In the genomic region with DNA sequence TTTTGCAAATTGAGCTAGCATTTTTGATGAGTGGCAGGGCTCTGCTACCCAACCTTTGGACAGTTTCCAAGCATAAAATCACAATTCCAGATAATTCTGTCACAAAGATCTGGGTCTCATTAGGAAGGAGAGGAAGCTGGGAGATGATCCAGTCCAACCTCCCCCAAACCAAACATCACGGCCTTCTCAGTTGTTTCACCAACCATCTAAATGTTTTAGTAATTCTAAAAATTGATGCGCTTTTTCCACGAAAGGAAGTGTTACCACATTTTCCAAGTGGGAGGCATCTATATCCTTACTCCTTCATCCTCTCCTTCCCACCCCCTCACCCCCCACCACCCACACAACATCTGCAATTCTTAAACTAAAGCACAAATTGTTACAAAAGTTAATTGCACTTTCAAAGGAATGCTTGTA, we compare ENCODE assay signal across 18 cellular contexts.
A peak's percentile ranks its signal among the peaks of the same experiment; 100 is the strongest.
DNase-seq lines count a peak whose midpoint lies in the region; ATAC-seq, FAIRE-seq and TF ChIP-seq lines count a peak whose summit lies in the region.
"Had no signal": no experiment of that assay in that cellular context is flagged by ENCODE, and none has a peak within 500 bp of the region (broad histone marks: within the 10 kb centered on the region; RNA-seq: fewer than 3 reads in every experiment).

No MANE protein-coding gene starts in this region.

- no peaks in the 10 kb centered on the region for H3K36me3 Mint-ChIP-seq in type B pancreatic cell
- H3K36me3 Mint-ChIP-seq: memory B cell had no signal

- peak overlapping the region; percentile 46 for H3K4me3 Mint-ChIP-seq in type B pancreatic cell
- H3K4me3 Mint-ChIP-seq in stimulated activated naive CD8-positive, alpha-beta T cell treated with anti-CD3 and anti-CD28 coated beads, Interleukin-15, amount 100 ng/mL, for 72 hours: no peak overlapping the region
- H3K4me3 Mint-ChIP-seq: activated B cell treated with CpG ODN at 0.5 μM for 24 hours, memory B cell had no signal

- H3K4me1 ChIP-seq in mucosa of rectum (ENCODE audit: control insufficient read depth in 2 of 2, insufficient read depth in 2 of 2, low read length in 2 of 2): peaks cover 32 to 41% of the 10 kb centered on the region in 2 donors

- H3K27me3 ChIP-seq in brain microvascular endothelial cell (replicated peaks) (no peaks in the 10 kb centered on the region), mucosa of rectum (ENCODE audit: control insufficient read depth in 2 of 2, insufficient read depth in 2 of 2, low read length in 2 of 2) (no peaks in the 10 kb centered on the region)
- H3K27me3 ChIP-seq: adrenal gland, ovary had no signal

- H3K4me3 ChIP-seq in brain microvascular endothelial cell (ENCODE audit: low read depth, low read length) (no peak overlapping the region), mucosa of rectum (ENCODE audit: low read length in 2 of 2) (no peak overlapping the region)
- H3K4me3 ChIP-seq: adrenal gland, ovary had no signal

- H3K27me3 Mint-ChIP-seq in type B pancreatic cell: no peaks in the 10 kb centered on the region
- peaks cover 42% of the 10 kb centered on the region for H3K27me3 Mint-ChIP-seq in stimulated activated naive CD8-positive, alpha-beta T cell treated with anti-CD3 and anti-CD28 coated beads, Interleukin-15, amount 100 ng/mL, for 72 hours

- H3K9ac ChIP-seq in mucosa of rectum (ENCODE audit: low read depth in 1 of 2, low read length in 2 of 2): peak overlapping the region in 1 of 2 donors; percentile 55

- peaks cover 51% of the 10 kb centered on the region for H3K4me1 Mint-ChIP-seq in type B pancreatic cell (ENCODE audit: unreplicated experiment)
- peaks cover 9% of the 10 kb centered on the region for H3K4me1 Mint-ChIP-seq in stimulated activated naive CD8-positive, alpha-beta T cell treated with anti-CD3 and anti-CD28 coated beads, Interleukin-15, amount 100 ng/mL, for 72 hours
- H3K4me1 Mint-ChIP-seq: activated B cell treated with CpG ODN at 0.5 μM for 24 hours, memory B cell had no signal

- no peak for FAIRE-seq in GM12892 (lab: Jason Lieb, UNC)

- TF ChIP-seq POLR2A in GM12892 (IDR thresholded peaks at IDR 0.05; ENCODE audit: low read depth, low read length): no peak

- H3K27ac Mint-ChIP-seq in type B pancreatic cell: peak overlapping the region; percentile 22
- no peak overlapping the region for H3K27ac Mint-ChIP-seq in stimulated activated naive CD8-positive, alpha-beta T cell treated with anti-CD3 and anti-CD28 coated beads, Interleukin-15, amount 100 ng/mL, for 72 hours
- H3K27ac Mint-ChIP-seq: activated B cell treated with CpG ODN at 0.5 μM for 24 hours, memory B cell had no signal

- no peaks in the 10 kb centered on the region for H3K9me3 ChIP-seq in mucosa of rectum (ENCODE audit: control insufficient read depth in 2 of 2, low read length in 2 of 2)
- H3K9me3 ChIP-seq: adrenal gland, ovary had no signal

- TF ChIP-seq CTCF in brain microvascular endothelial cell (IDR thresholded peaks at IDR 0.05; ENCODE audit: low read depth, low read length, missing control alignments) (no peak), type B pancreatic cell (conservative IDR thresholded peaks at IDR 0.05) (no peak)

- H3K9me3 Mint-ChIP-seq in type B pancreatic cell: no peaks in the 10 kb centered on the region
- H3K9me3 Mint-ChIP-seq in stimulated activated naive CD8-positive, alpha-beta T cell treated with anti-CD3 and anti-CD28 coated beads, Interleukin-15, amount 100 ng/mL, for 72 hours: no peaks in the 10 kb centered on the region
- H3K9me3 Mint-ChIP-seq: activated B cell treated with CpG ODN at 0.5 μM for 24 hours had no signal

- H3K27ac ChIP-seq in brain microvascular endothelial cell (peak overlapping the region; percentile 99), mucosa of rectum (ENCODE audit: low read depth in 2 of 2, low read length in 2 of 2) (peak overlapping the region; percentile 83 to 89)
- H3K27ac ChIP-seq: 22Rv1, ovary had no signal

- in situ Hi-C loops in brain microvascular endothelial cell (cut with HindIII; ENCODE audit: low pct_ligation_motif_present, low sequenced_read_pairs): no loop called here

- H3K36me3 ChIP-seq in brain microvascular endothelial cell (replicated peaks) (no peaks in the 10 kb centered on the region), mucosa of rectum (ENCODE audit: control insufficient read depth in 2 of 2, insufficient read depth in 2 of 2, low read length in 2 of 2) (no peaks in the 10 kb centered on the region)
- H3K36me3 ChIP-seq: adrenal gland, ovary had no signal

- ATAC-seq in stimulated activated naive CD8-positive, alpha-beta T cell treated with anti-CD3 and anti-CD28 coated beads, Interleukin-15, amount 100 ng/mL, for 72 hours: no peak
- ATAC-seq: stimulated activated naive CD8-positive, alpha-beta T cell treated with anti-CD3 and anti-CD28 coated beads, Interleukin-15, Interleukin-2, amounts not matched to agents 100 U/mL and 50 U/mL, for 24 hours had no signal

- peak; percentile 69 for DNase-seq in DMS79 treated with DMSO at 0.1 percent for 48 hours (lab: John Stamatoyannopoulos, UW)
- no peak for DNase-seq in DMS79 (lab: John Stamatoyannopoulos, UW)
- DNase-seq in brain microvascular endothelial cell: no peak
- DNase-seq in type B pancreatic cell (ENCODE audit: extremely low spot score, unreplicated experiment): no peak
- DNase-seq in HUDEP-2 (lab: John Stamatoyannopoulos, UW; ENCODE audit: unreplicated experiment in 76 of 76): no peak
- DNase-seq in stimulated activated naive CD8-positive, alpha-beta T cell treated with anti-CD3 and anti-CD28 coated beads, Interleukin-15, amount 100 ng/mL, for 72 hours: no peak
- no peak for DNase-seq in GM12892 (ENCODE audit: insufficient read length)
- DNase-seq: activated B cell treated with CpG ODN at 0.5 μM for 24 hours; adrenal gland; hippocampal formation; NCI-H1694 treated with DMSO at 0.1 percent for 48 hours; NK-92 treated with Interleukin-12 subunit alpha and Interleukin-12 subunit beta, amount 100 ng/mL, for 24 hours; ovary; stimulated activated CD4-positive, alpha-beta T cell treated with anti-CD3 and anti-CD28 coated beads, Interleukin-4, amount 100 ng/mL, for 1 hour; stimulated activated naive CD8-positive, alpha-beta T cell treated with anti-CD3 and anti-CD28 coated beads, Interleukin-15, Interleukin-2, amounts not matched to agents 100 U/mL and 50 U/mL, for 24 hours had no signal
